In genomic region chr5:141635646-141636045, GRCh38 we compare ENCODE assay signal across 10 cellular contexts. TPM values are rescaled to one million over a fixed set of nuclear protein-coding genes. Genes with fewer than 3 reads are reported as not detected.
DNase-seq lines count a peak whose midpoint lies in the region; ATAC-seq, FAIRE-seq and TF ChIP-seq lines count a peak whose summit lies in the region.
"Had no signal": no experiment of that assay in that cellular context is flagged by ENCODE, and none has a peak within 500 bp of the region (broad histone marks: within the 10 kb centered on the region; RNA-seq: fewer than 3 reads in every experiment).

No MANE protein-coding gene starts in this region.

- CTCF ChIA-PET in CD8-positive, alpha-beta T cell (lab: Charles Lee), result interaction anchor here (1.1 to 8.9 kb wide), 7 partner anchors 9 to 72 kb away, joined by 3 to 95 read pairs (median 12); partner anchors contain the start of genes DIAPH1 and FCHSD1
- CTCF ChIA-PET in PC-3 (lab: Charles Lee), result interaction anchor here (0.8 to 2.1 kb wide), 3 partner anchors 16 to 44 kb away, joined by 3 to 16 read pairs (median 7); partner anchors contain the start of gene DIAPH1

- WGBS in endodermal cell (ENCODE audit: insufficient coverage in 1 of 2, insufficient read length in 1 of 2), 2 experiments, result 82% methylated on average over 6 of the region's 7 CpGs; no CpG with 5 or more reads in 1 of the 2 experiments
- WGBS in ovary, 3 donors, result 47 to 53% (median 52%) methylated on average over 7 of the region's 7 CpGs

- TF ChIP-seq POLR2A in ovary (IDR thresholded peaks at IDR 0.05), result no peak

- H3K9me2 ChIP-seq in PC-3 (replicated peaks; ENCODE audit: low read length), result no peaks in the 10 kb centered on the region

- peaks cover 50% of the 10 kb centered on the region for H3K4me1 Mint-ChIP-seq in CD8-positive, alpha-beta T cell (ENCODE audit: low read depth)
- H3K4me1 Mint-ChIP-seq in endodermal cell, result peaks cover 15% of the 10 kb centered on the region

- peaks cover 35% of the 10 kb centered on the region for H3K36me3 Mint-ChIP-seq in CD8-positive, alpha-beta T cell
- peaks cover 2% of the 10 kb centered on the region for H3K36me3 Mint-ChIP-seq in endodermal cell (ENCODE audit: low read depth)

- BruUV-seq in PC-3 (replicated peaks; lab: Mats Ljungman, UMichigan), result no TSS peak

- H2AFZ ChIP-seq in PC-3 (ENCODE audit: low read length), result no peak overlapping the region

- H4K20me1 ChIP-seq in PC-3 (ENCODE audit: low read length), result peaks cover 6% of the 10 kb centered on the region; the same call in 1 of the 2 replicates

- H3K4me2 ChIP-seq in PC-3 (ENCODE audit: low read length), result peak overlapping the region; percentile 94

- no peaks in the 10 kb centered on the region for H3K27me3 ChIP-seq in CD8-positive, alpha-beta T cell (ENCODE audit: insufficient read depth, low read length)
- H3K27me3 ChIP-seq in PC-3 (ENCODE audit: low read length) (no peaks in the 10 kb centered on the region), endodermal cell (ENCODE audit: control insufficient read depth, insufficient read depth, low read length, poor library complexity, severe bottlenecking) (peaks cover 12% of the 10 kb centered on the region), ovary (no peaks in the 10 kb centered on the region)

- peaks cover 50% of the 10 kb centered on the region for H3K79me2 ChIP-seq in PC-3 (ENCODE audit: low read length)

- H3K27ac ChIP-seq in CD8-positive, alpha-beta T cell (ENCODE audit: low read depth, low read length), result peak overlapping the region; percentile 78
- H3K27ac ChIP-seq in PC-3 (ENCODE audit: low read length) (no peak overlapping the region), endodermal cell (ENCODE audit: low read depth, low read length) (no peak overlapping the region), ovary (no peak overlapping the region)

- H3F3A ChIP-seq in PC-3 (ENCODE audit: low read length, unreplicated experiment), result no peaks in the 10 kb centered on the region

- no peaks in the 10 kb centered on the region for H3K9me3 Mint-ChIP-seq in CD8-positive, alpha-beta T cell
- H3K9me3 Mint-ChIP-seq in endodermal cell, result no peaks in the 10 kb centered on the region

- no peak for FAIRE-seq in frontal cortex (lab: Jason Lieb, UNC)

- H3K4me1 ChIP-seq in CD8-positive, alpha-beta T cell (ENCODE audit: insufficient read depth, low read length), result peaks cover 28% of the 10 kb centered on the region
- H3K4me1 ChIP-seq in PC-3 (ENCODE audit: insufficient read depth, low read length), result peaks cover 29% of the 10 kb centered on the region
- H3K4me1 ChIP-seq in endodermal cell (ENCODE audit: control insufficient read depth, insufficient read depth, low read length), result no peaks in the 10 kb centered on the region
- H3K4me1 ChIP-seq in ovary (ENCODE audit: insufficient read depth), result peaks cover 13% of the 10 kb centered on the region

- intact Hi-C loops in CD8-positive, alpha-beta T cell (cut with DNase I, micrococcal nuclease), result loop anchor here (1.0 to 10.0 kb wide), 7 partner anchors 16 to 1458 kb away; partner anchors contain the start of genes FCHSD1 (in 2 of the 2), TAF7 (in 2 of the 2), CYSTM1 (in 1 of the 2) and DELE1 (in 1 of the 2)
- intact Hi-C loops in PC-3 (cut with micrococcal nuclease) (loop anchor here (2.0 kb wide), 1 partner anchor 17 kb away; the partner anchor contains the start of gene DIAPH1), ovary (cut with DNase I) (no loop called here), head of caudate nucleus (cut with DNase I) (no loop called here)

- H3K4me3 Mint-ChIP-seq in CD8-positive, alpha-beta T cell, result peak overlapping the region; percentile 92
- H3K4me3 Mint-ChIP-seq in endodermal cell, result peak overlapping the region; percentile 91

- H3K9me3 ChIP-seq in CD8-positive, alpha-beta T cell (ENCODE audit: low read length), result no peaks in the 10 kb centered on the region
- H3K9me3 ChIP-seq in PC-3 (ENCODE audit: low read length) (no peaks in the 10 kb centered on the region), endodermal cell (ENCODE audit: control insufficient read depth, low read length) (no peaks in the 10 kb centered on the region), ovary (no peaks in the 10 kb centered on the region)

- H3K4me3 ChIP-seq in CD8-positive, alpha-beta T cell (ENCODE audit: low read depth, low read length), result peak overlapping the region; percentile 99
- H3K4me3 ChIP-seq in PC-3 (ENCODE audit: low read length), result peak overlapping the region; percentile 98
- H3K4me3 ChIP-seq in endodermal cell (ENCODE audit: low read length), result peak overlapping the region; percentile 96
- peak overlapping the region; percentile 94 for H3K4me3 ChIP-seq in ovary

- peak overlapping the region; percentile 52 for H3K27ac Mint-ChIP-seq in CD8-positive, alpha-beta T cell
- H3K27ac Mint-ChIP-seq in endodermal cell, result no peak overlapping the region

- peak overlapping the region; percentile 93 for H3K9ac ChIP-seq in PC-3 (ENCODE audit: low read length)
- H3K9ac ChIP-seq in endodermal cell (ENCODE audit: extremely low read depth, low read length, poor library complexity, severe bottlenecking), result peak overlapping the region; percentile 82

- no peak for TF ChIP-seq CTCF in CD8-positive, alpha-beta T cell (IDR thresholded peaks at IDR 0.05)
- no peak for TF ChIP-seq CTCF in PC-3 (conservative IDR thresholded peaks at IDR 0.05; ENCODE audit: low read depth, low read length)
- TF ChIP-seq CTCF in endodermal cell (conservative IDR thresholded peaks at IDR 0.05), result no peak
- no peak for TF ChIP-seq CTCF in ovary (IDR thresholded peaks at IDR 0.05)

- POLR2A ChIA-PET in CD8-positive, alpha-beta T cell (lab: Charles Lee), result interaction anchor here (1.9 to 3.9 kb wide), 4 partner anchors 14 to 316 kb away, joined by 7 to 68 read pairs (median 25); partner anchors contain the start of genes DIAPH1, FCHSD1 and TAF7
- POLR2A ChIA-PET in PC-3 (lab: Charles Lee; ENCODE audit: unreplicated experiment), result no interaction called here

- TF ChIP-seq EP300 in ovary (IDR thresholded peaks at IDR 0.05), result no peak

- H3K27me3 Mint-ChIP-seq in CD8-positive, alpha-beta T cell (ENCODE audit: low read depth), result no peaks in the 10 kb centered on the region
- peaks cover 6% of the 10 kb centered on the region for H3K27me3 Mint-ChIP-seq in endodermal cell (ENCODE audit: insufficient read depth)

- no peak for DNase-seq in CD8-positive, alpha-beta T cell
- DNase-seq in PC-3, result no peak
- no peak for DNase-seq in endodermal cell
- DNase-seq in ovary, result no peak
- no peak for DNase-seq in frontal cortex (ENCODE audit: low spot score in 2 of 2)
- DNase-seq in head of caudate nucleus, result no peak
- no peak for DNase-seq in KG1 (lab: John Stamatoyannopoulos, UW)
- DNase-seq: NCI-H1105 treated with DMSO at 0.1 percent for 48 hours; stimulated activated CD4-positive, alpha-beta T cell treated with anti-CD3 and anti-CD28 coated beads, Interleukin-4, amount 100 ng/mL, for 4 hours had no signal

- no peak for ATAC-seq in CD8-positive, alpha-beta T cell
- ATAC-seq in PC-3 (no peak), HG03342 (IDR thresholded peaks at IDR 0.05; ENCODE audit: unreplicated experiment) (no peak)

- peaks cover 4% of the 10 kb centered on the region for H3K36me3 ChIP-seq in CD8-positive, alpha-beta T cell (ENCODE audit: insufficient read depth, low read length)
- H3K36me3 ChIP-seq in PC-3 (ENCODE audit: low read depth, low read length) (no peaks in the 10 kb centered on the region), endodermal cell (ENCODE audit: control insufficient read depth, insufficient read depth, low read length) (peaks cover 32% of the 10 kb centered on the region), ovary (no peaks in the 10 kb centered on the region)

RNA-seq across cellular contexts. Expression of gene HDAC3, which starts 1.0 kb away (rescaled TPM):
- 10 to 100 TPM; 48.9 to 54.8 TPM for total RNA-seq in CD8-positive, alpha-beta T cell
- total RNA-seq in PC-3 (2014; rRNA removed), result 66.8 and 82.9 TPM in 2 replicates
- total RNA-seq in endodermal cell, result 10 to 100 TPM; 73.3 to 78.9 TPM
- 91.5 TPM for polyA plus RNA-seq in endodermal cell (2013, experiment 1 of 2)
- 74.8 TPM for polyA plus RNA-seq in endodermal cell (2013, experiment 2 of 2)
- 10 to 100 TPM; 34.2 to 55.6 (median 49.4) TPM for total RNA-seq in ovary
- polyA plus RNA-seq in ovary, result 10 to 100 TPM; 43.3 to 73.8 TPM
- 44.8 TPM for total RNA-seq in frontal cortex

RNA-seq across cellular contexts. Expression of gene RELL2, which starts 1.2 kb away (rescaled TPM):
- total RNA-seq in CD8-positive, alpha-beta T cell, result 1 to 10 TPM; 9.5 to 9.8 TPM
- 4.1 and 5.6 TPM in 2 replicates for total RNA-seq in PC-3 (2014; rRNA removed)
- 1 to 10 TPM; 3.1 to 6.2 TPM for total RNA-seq in endodermal cell
- polyA plus RNA-seq in endodermal cell (2013, experiment 1 of 2), result 6.4 TPM
- polyA plus RNA-seq in endodermal cell (2013, experiment 2 of 2), result 3.8 TPM
- 1 to 10 TPM in 5 of 7 donors, under 1 TPM in 2; 0.58 to 3.0 (median 1.5) TPM for total RNA-seq in ovary
- polyA plus RNA-seq in ovary, result 1 to 10 TPM in 1 of 2 donors, not detected in 1; 1.9 TPM
- total RNA-seq in frontal cortex, result 7.3 TPM

RNA-seq across cellular contexts. Expression of gene FCHSD1, which starts 15.6 kb away (rescaled TPM):
- 100 to 1,000 TPM in 1 of 2 experiments, 10 to 100 TPM in 1; 95.8 to 101 TPM for total RNA-seq in CD8-positive, alpha-beta T cell
- 17.2 and 22.7 TPM in 2 replicates for total RNA-seq in PC-3 (2014; rRNA removed)
- total RNA-seq in endodermal cell, result 10 to 100 TPM; 34.8 to 41.7 TPM
- 30.3 TPM for polyA plus RNA-seq in endodermal cell (2013, experiment 1 of 2)
- polyA plus RNA-seq in endodermal cell (2013, experiment 2 of 2), result 23.9 TPM
- total RNA-seq in ovary, result 10 to 100 TPM; 21.1 to 35.2 (median 25.0) TPM
- polyA plus RNA-seq in ovary, result 10 to 100 TPM; 10.4 to 21.8 TPM
- total RNA-seq in frontal cortex, result 0.82 TPM

RNA-seq across cellular contexts. Expression of gene DIAPH1, which starts 16.8 kb away (rescaled TPM):
- total RNA-seq in CD8-positive, alpha-beta T cell, result 100 to 1,000 TPM; 155 to 166 TPM
- total RNA-seq in PC-3 (2014; rRNA removed) (51.9 and 106 TPM in 2 replicates), endodermal cell (100 to 1,000 TPM; 104 to 106 TPM), ovary (10 to 100 TPM; 28.0 to 51.0 (median 44.0) TPM), frontal cortex (22.4 TPM)
- 55.4 TPM for polyA plus RNA-seq in endodermal cell (2013, experiment 1 of 2)
- 53.9 TPM for polyA plus RNA-seq in endodermal cell (2013, experiment 2 of 2)
- polyA plus RNA-seq in ovary, result 10 to 100 TPM; 21.2 to 45.6 TPM

RNA-seq across cellular contexts. Expression of gene ARAP3, which starts 46.4 kb away (rescaled TPM):
- 1 to 10 TPM in 1 of 2 experiments, under 1 TPM in 1; 0.73 to 1.2 TPM for total RNA-seq in CD8-positive, alpha-beta T cell
- total RNA-seq in PC-3 (2014; rRNA removed) (7.1 and 14.2 TPM in 2 replicates), endodermal cell (10 to 100 TPM; 32.5 to 41.3 TPM), ovary (10 to 100 TPM in 1 of 7 donors, 1 to 10 TPM in 6; 3.5 to 11.2 (median 9.3) TPM), frontal cortex (2.4 TPM)
- 29.7 TPM for polyA plus RNA-seq in endodermal cell (2013, experiment 1 of 2)
- 27.0 TPM for polyA plus RNA-seq in endodermal cell (2013, experiment 2 of 2)
- polyA plus RNA-seq in ovary, result 1 to 10 TPM; 6.1 to 6.8 TPM

Comparison
In these comparisons a context has a peak if more than half of its experiments do, and no peak if none do; other contexts are left out.
1. RNA of gene FCHSD1, which starts 15.6 kb away (total RNA-seq): 95.8 to 101 TPM in CD8-positive, alpha-beta T cell, 34.8 to 41.7 TPM in endodermal cell, 21.1 to 35.2 TPM in ovary and 17.2 to 22.7 TPM in PC-3; 0.82 TPM in frontal cortex (single experiment); every median in the first group is over 10 times any median in the second.
2. intact Hi-C loops: an anchor here in CD8-positive, alpha-beta T cell (1.0 to 10.0 kb wide) and PC-3 (2.0 kb wide); none called in ovary and head of caudate nucleus.
3. Peak in every context shown above with its lines, with median percentiles within 50 percentile points of each other: H3K4me3 ChIP-seq.